Comparison of ENCODE assay signal across 1 cellular context in the genomic region with DNA sequence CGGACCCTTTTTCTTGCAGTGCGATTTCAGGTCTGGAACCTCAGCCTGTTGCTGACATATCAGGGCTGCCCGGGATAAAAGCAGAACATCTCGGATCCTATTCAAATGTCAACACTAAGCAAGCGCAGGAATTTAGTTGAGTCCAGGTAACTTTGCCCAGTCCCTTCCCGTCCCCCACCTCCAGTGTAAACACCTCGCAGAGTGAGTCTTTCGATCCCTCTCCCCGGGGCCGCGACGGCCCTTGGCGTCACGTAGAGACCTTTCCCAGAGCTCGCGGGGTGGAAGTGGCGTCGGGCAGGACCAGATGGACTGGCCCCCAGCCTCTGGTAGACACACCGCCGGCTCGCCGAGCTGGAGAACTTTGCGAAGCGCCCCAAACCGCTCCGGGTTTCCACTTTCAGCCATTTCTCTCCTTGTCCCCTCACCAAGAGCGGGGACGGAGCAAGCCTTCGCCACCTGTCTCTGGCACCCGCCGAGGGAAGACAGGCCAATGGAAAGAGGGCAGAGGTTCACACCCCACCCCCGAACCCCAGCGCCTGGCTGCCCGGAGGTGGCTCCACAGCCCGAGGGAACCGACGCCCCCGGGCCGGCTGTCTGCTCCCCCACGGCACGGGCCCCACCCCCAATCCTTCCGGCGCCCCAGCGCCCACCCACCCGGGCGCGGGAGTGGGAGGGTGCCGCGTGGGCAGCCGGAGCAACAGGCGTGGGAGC.
TF ChIP-seq lines count a peak whose summit lies in the region.

No MANE protein-coding gene starts in this region.

TF ChIP-seq in WTC11, 78 proteins besides CTCF, POLR2A, EP300 and RAD21 (continued from another document):
- TF ChIP-seq ZNF396 (CRISPR knock-in tag; IDR thresholded peaks at IDR 0.05; ENCODE audit: borderline replicate concordance) (no peak), ZNF317 (CRISPR knock-in tag; IDR thresholded peaks at IDR 0.05; ENCODE audit: borderline replicate concordance, low read depth) (no peak; the same call in 1 of the 2 replicates), ESRRA (CRISPR knock-in tag; IDR thresholded peaks at IDR 0.05; ENCODE audit: borderline replicate concordance) (0 out of 2 replicates have a peak, but pooled peaks have one; percentile 79), TEAD4 (CRISPR knock-in tag; IDR thresholded peaks at IDR 0.05) (no peak), GRHL2 (CRISPR knock-in tag; IDR thresholded peaks at IDR 0.05; ENCODE audit: insufficient replicate concordance, severe bottlenecking) (no peak), EMX1 (CRISPR knock-in tag; IDR thresholded peaks at IDR 0.05) (no peak), ELF4 (CRISPR knock-in tag; IDR thresholded peaks at IDR 0.05; ENCODE audit: low read depth) (no peak), SOX15 (CRISPR knock-in tag; IDR thresholded peaks at IDR 0.05) (no peak), FOXK1 (CRISPR knock-in tag; IDR thresholded peaks at IDR 0.05) (no peak)
- TF ChIP-seq, protein P1, sequence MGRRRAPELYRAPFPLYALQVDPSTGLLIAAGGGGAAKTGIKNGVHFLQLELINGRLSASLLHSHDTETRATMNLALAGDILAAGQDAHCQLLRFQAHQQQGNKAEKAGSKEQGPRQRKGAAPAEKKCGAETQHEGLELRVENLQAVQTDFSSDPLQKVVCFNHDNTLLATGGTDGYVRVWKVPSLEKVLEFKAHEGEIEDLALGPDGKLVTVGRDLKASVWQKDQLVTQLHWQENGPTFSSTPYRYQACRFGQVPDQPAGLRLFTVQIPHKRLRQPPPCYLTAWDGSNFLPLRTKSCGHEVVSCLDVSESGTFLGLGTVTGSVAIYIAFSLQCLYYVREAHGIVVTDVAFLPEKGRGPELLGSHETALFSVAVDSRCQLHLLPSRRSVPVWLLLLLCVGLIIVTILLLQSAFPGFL (CRISPR knock-in tag; IDR thresholded peaks at IDR 0.05; ENCODE audit: borderline replicate concordance) = no peak
- TF ChIP-seq, protein P2, sequence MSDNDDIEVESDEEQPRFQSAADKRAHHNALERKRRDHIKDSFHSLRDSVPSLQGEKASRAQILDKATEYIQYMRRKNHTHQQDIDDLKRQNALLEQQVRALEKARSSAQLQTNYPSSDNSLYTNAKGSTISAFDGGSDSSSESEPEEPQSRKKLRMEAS (CRISPR knock-in tag; IDR thresholded peaks at IDR 0.05) = peak; percentile 77; the same call in 1 of the 2 replicates
- TF ChIP-seq, protein P3, sequence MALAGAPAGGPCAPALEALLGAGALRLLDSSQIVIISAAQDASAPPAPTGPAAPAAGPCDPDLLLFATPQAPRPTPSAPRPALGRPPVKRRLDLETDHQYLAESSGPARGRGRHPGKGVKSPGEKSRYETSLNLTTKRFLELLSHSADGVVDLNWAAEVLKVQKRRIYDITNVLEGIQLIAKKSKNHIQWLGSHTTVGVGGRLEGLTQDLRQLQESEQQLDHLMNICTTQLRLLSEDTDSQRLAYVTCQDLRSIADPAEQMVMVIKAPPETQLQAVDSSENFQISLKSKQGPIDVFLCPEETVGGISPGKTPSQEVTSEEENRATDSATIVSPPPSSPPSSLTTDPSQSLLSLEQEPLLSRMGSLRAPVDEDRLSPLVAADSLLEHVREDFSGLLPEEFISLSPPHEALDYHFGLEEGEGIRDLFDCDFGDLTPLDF (CRISPR knock-in tag; IDR thresholded peaks at IDR 0.05) = no peak
- TF ChIP-seq, protein P4, sequence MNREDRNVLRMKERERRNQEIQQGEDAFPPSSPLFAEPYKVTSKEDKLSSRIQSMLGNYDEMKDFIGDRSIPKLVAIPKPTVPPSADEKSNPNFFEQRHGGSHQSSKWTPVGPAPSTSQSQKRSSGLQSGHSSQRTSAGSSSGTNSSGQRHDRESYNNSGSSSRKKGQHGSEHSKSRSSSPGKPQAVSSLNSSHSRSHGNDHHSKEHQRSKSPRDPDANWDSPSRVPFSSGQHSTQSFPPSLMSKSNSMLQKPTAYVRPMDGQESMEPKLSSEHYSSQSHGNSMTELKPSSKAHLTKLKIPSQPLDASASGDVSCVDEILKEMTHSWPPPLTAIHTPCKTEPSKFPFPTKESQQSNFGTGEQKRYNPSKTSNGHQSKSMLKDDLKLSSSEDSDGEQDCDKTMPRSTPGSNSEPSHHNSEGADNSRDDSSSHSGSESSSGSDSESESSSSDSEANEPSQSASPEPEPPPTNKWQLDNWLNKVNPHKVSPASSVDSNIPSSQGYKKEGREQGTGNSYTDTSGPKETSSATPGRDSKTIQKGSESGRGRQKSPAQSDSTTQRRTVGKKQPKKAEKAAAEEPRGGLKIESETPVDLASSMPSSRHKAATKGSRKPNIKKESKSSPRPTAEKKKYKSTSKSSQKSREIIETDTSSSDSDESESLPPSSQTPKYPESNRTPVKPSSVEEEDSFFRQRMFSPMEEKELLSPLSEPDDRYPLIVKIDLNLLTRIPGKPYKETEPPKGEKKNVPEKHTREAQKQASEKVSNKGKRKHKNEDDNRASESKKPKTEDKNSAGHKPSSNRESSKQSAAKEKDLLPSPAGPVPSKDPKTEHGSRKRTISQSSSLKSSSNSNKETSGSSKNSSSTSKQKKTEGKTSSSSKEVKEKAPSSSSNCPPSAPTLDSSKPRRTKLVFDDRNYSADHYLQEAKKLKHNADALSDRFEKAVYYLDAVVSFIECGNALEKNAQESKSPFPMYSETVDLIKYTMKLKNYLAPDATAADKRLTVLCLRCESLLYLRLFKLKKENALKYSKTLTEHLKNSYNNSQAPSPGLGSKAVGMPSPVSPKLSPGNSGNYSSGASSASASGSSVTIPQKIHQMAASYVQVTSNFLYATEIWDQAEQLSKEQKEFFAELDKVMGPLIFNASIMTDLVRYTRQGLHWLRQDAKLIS (CRISPR knock-in tag; IDR thresholded peaks at IDR 0.05; ENCODE audit: borderline replicate concordance) = no peak
- TF ChIP-seq, protein P5, sequence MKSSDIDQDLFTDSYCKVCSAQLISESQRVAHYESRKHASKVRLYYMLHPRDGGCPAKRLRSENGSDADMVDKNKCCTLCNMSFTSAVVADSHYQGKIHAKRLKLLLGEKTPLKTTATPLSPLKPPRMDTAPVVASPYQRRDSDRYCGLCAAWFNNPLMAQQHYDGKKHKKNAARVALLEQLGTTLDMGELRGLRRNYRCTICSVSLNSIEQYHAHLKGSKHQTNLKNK (CRISPR knock-in tag; IDR thresholded peaks at IDR 0.05) = no peak
